ENCODE assay signal across 24 cellular contexts in genomic region chr6:71453307-71453706, GRCh38.
"Had no signal": no experiment of that assay in that cellular context is flagged by ENCODE, and none has a peak within 500 bp of the region (broad histone marks: within the 10 kb centered on the region; RNA-seq: fewer than 3 reads in every experiment).

No MANE protein-coding gene starts in this region.

- H3K9me3 Mint-ChIP-seq: nephron progenitor cell; stimulated activated memory B cell treated with anti-CD40 and anti-IgM and Interleukin-4, amounts not matched to agents 10 μg/mL and 1 μg/mL and 100 μg/mL, for 72 hours; stimulated activated naive CD8-positive, alpha-beta T cell treated with anti-CD3 and anti-CD28 coated beads, Interleukin-15, Interleukin-2, amounts not matched to agents 100 ng/mL and 50 ng/mL, for 24 hours had no signal

- H3K36me3 ChIP-seq: gastroesophageal sphincter, prostate gland, right atrium auricular region, spleen, thoracic aorta, tibial nerve, upper lobe of left lung, uterus had no signal

- H3K4me2 ChIP-seq: hepatocyte had no signal

- H3K4me1 Mint-ChIP-seq: naive thymus-derived CD4-positive, alpha-beta T cell; nephron progenitor cell; stimulated activated memory B cell treated with anti-CD40 and anti-IgM and Interleukin-4, amounts not matched to agents 10 μg/mL and 1 μg/mL and 100 μg/mL, for 72 hours had no signal

- H3K4me3 Mint-ChIP-seq: naive thymus-derived CD4-positive, alpha-beta T cell; nephron progenitor cell; stimulated activated memory B cell treated with anti-CD40 and anti-IgM and Interleukin-4, amounts not matched to agents 10 μg/mL and 1 μg/mL and 100 μg/mL, for 72 hours; stimulated activated naive CD8-positive, alpha-beta T cell treated with anti-CD3 and anti-CD28 coated beads, Interleukin-15, Interleukin-2, amounts not matched to agents 100 ng/mL and 50 ng/mL, for 24 hours had no signal

- H3K79me2 ChIP-seq: hepatocyte had no signal

- ATAC-seq: gastroesophageal sphincter; heart left ventricle; left lobe of liver; naive thymus-derived CD4-positive, alpha-beta T cell; sciatic nerve; stimulated activated memory B cell treated with anti-CD40 and anti-IgM and Interleukin-4, amounts not matched to agents 10 μg/mL and 1 μg/mL and 100 μg/mL, for 72 hours had no signal

- H3K4me3 ChIP-seq: dorsolateral prefrontal cortex, gastroesophageal sphincter, heart left ventricle, hepatocyte, prostate gland, right atrium auricular region, spleen, thoracic aorta, tibial nerve, upper lobe of left lung, uterus had no signal

- H2AFZ ChIP-seq: hepatocyte had no signal

- H3K9me3 ChIP-seq: gastroesophageal sphincter, prostate gland, right atrium auricular region, spleen, thoracic aorta, tibial nerve, upper lobe of left lung, uterus had no signal

- H3K4me1 ChIP-seq: foreskin keratinocyte, gastroesophageal sphincter, prostate gland, right atrium auricular region, spleen, tibial nerve, uterus had no signal

- H3K27me3 Mint-ChIP-seq: stimulated activated memory B cell treated with anti-CD40 and anti-IgM and Interleukin-4, amounts not matched to agents 10 μg/mL and 1 μg/mL and 100 μg/mL, for 72 hours had no signal

- H3K27ac Mint-ChIP-seq: naive thymus-derived CD4-positive, alpha-beta T cell; nephron progenitor cell; stimulated activated memory B cell treated with anti-CD40 and anti-IgM and Interleukin-4, amounts not matched to agents 10 μg/mL and 1 μg/mL and 100 μg/mL, for 72 hours; stimulated activated naive CD8-positive, alpha-beta T cell treated with anti-CD3 and anti-CD28 coated beads, Interleukin-15, Interleukin-2, amounts not matched to agents 100 ng/mL and 50 ng/mL, for 24 hours had no signal

- DNase-seq: dorsolateral prefrontal cortex; effector CD4-positive, alpha-beta T cell; foreskin keratinocyte; heart left ventricle; kidney; mesendoderm; midbrain; naive thymus-derived CD4-positive, alpha-beta T cell; nephron progenitor cell; nucleus accumbens; spleen; stimulated activated CD4-positive, alpha-beta T cell treated with anti-CD3 and anti-CD28 coated beads, Interleukin-4, amount 100 ng/mL, for 4 hours; upper lobe of left lung; uterus had no signal

- H3K27me3 ChIP-seq: dorsolateral prefrontal cortex, foreskin keratinocyte, gastroesophageal sphincter, heart left ventricle, hepatocyte, right atrium auricular region, spleen, tibial nerve, upper lobe of left lung, uterus had no signal

- H3K27ac ChIP-seq: dorsolateral prefrontal cortex, foreskin keratinocyte, heart left ventricle, hepatocyte, prostate gland, right atrium auricular region, spleen, thoracic aorta, tibial nerve, uterus had no signal

- H3K36me3 Mint-ChIP-seq: naive thymus-derived CD4-positive, alpha-beta T cell; stimulated activated memory B cell treated with anti-CD40 and anti-IgM and Interleukin-4, amounts not matched to agents 10 μg/mL and 1 μg/mL and 100 μg/mL, for 72 hours had no signal
